Comparison of ENCODE assay signal across 14 cellular contexts in the genomic region with DNA sequence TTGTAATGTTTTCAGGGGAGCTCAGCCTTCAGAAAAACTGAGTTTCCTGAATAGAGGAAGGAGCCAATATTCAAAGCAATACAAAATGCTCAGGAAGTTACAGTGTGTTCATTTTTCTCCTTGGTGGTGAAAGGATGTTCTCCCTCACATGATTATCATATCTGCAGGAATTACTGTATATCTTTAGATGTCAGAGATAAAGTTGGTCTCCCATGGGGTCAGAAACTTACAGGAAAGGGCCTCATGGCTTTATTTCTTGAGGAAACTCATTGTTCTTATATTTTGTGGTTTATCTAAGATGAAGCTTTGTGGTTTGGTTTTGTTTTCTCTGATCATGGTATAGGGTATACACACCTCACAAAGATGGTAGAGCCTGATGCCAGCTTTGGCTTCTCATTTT.
"Had no signal": no experiment of that assay in that cellular context is flagged by ENCODE, and none has a peak within 500 bp of the region (broad histone marks: within the 10 kb centered on the region; RNA-seq: fewer than 3 reads in every experiment).

No MANE protein-coding gene starts in this region.

- ATAC-seq: activated T-helper 17 cell treated with anti-CD3 and anti-CD28 coated beads, Interleukin-2, amount 50 U/mL, for 72 hours; gastroesophageal sphincter; left ventricle myocardium superior; psoas muscle; right lobe of liver; stimulated activated naive B cell treated with anti-CD40 and anti-IgM and Interleukin-4, amounts not matched to agents 10 μg/mL and 1 μg/mL and 100 μg/mL, for 72 hours had no signal

- H3K27me3 Mint-ChIP-seq: activated T-helper 17 cell treated with anti-CD3 and anti-CD28 coated beads, Interleukin-2, amount 50 U/mL, for 72 hours; stimulated activated naive B cell treated with anti-CD40 and anti-IgM and Interleukin-4, amounts not matched to agents 10 μg/mL and 1 μg/mL and 100 μg/mL, for 72 hours had no signal

- DNase-seq: activated CD4-positive, alpha-beta T cell treated with anti-CD3 and anti-CD28 coated beads for 4 hours; activated CD8-positive, alpha-beta memory T cell treated with anti-CD3 and anti-CD28 coated beads for 24 hours; activated naive CD4-positive, alpha-beta T cell treated with anti-CD3 and anti-CD28 coated beads for 36 hours; effector CD4-positive, alpha-beta T cell; left ventricle myocardium superior; mesendoderm; psoas muscle; right lobe of liver; spleen; stimulated activated CD4-positive, alpha-beta T cell treated with anti-CD3 and anti-CD28 coated beads, Interleukin-1b, Interleukin-23, amount 100 ng/mL, for 48 hours; stimulated activated naive B cell treated with anti-CD40 and anti-IgM and Interleukin-4, amounts not matched to agents 10 μg/mL and 1 μg/mL and 100 μg/mL, for 72 hours had no signal

- H3K27ac Mint-ChIP-seq: activated naive CD4-positive, alpha-beta T cell treated with anti-CD3 and anti-CD28 coated beads for 36 hours; activated T-helper 17 cell treated with anti-CD3 and anti-CD28 coated beads, Interleukin-2, amount 50 U/mL, for 72 hours; nephron; stimulated activated naive B cell treated with anti-CD40 and anti-IgM and Interleukin-4, amounts not matched to agents 10 μg/mL and 1 μg/mL and 100 μg/mL, for 72 hours had no signal

- H3K4me1 Mint-ChIP-seq: activated T-helper 17 cell treated with anti-CD3 and anti-CD28 coated beads, Interleukin-2, amount 50 U/mL, for 72 hours had no signal

- H3K4me3 Mint-ChIP-seq: activated naive CD4-positive, alpha-beta T cell treated with anti-CD3 and anti-CD28 coated beads for 36 hours; activated T-helper 17 cell treated with anti-CD3 and anti-CD28 coated beads, Interleukin-2, amount 50 U/mL, for 72 hours; nephron; stimulated activated naive B cell treated with anti-CD40 and anti-IgM and Interleukin-4, amounts not matched to agents 10 μg/mL and 1 μg/mL and 100 μg/mL, for 72 hours had no signal

- H3K9me3 Mint-ChIP-seq: activated naive CD4-positive, alpha-beta T cell treated with anti-CD3 and anti-CD28 coated beads for 36 hours; activated T-helper 17 cell treated with anti-CD3 and anti-CD28 coated beads, Interleukin-2, amount 50 U/mL, for 72 hours; nephron had no signal

- H3K36me3 Mint-ChIP-seq: stimulated activated naive B cell treated with anti-CD40 and anti-IgM and Interleukin-4, amounts not matched to agents 10 μg/mL and 1 μg/mL and 100 μg/mL, for 72 hours had no signal
